16 cellular contexts compared by ENCODE assay signal in the genomic region with DNA sequence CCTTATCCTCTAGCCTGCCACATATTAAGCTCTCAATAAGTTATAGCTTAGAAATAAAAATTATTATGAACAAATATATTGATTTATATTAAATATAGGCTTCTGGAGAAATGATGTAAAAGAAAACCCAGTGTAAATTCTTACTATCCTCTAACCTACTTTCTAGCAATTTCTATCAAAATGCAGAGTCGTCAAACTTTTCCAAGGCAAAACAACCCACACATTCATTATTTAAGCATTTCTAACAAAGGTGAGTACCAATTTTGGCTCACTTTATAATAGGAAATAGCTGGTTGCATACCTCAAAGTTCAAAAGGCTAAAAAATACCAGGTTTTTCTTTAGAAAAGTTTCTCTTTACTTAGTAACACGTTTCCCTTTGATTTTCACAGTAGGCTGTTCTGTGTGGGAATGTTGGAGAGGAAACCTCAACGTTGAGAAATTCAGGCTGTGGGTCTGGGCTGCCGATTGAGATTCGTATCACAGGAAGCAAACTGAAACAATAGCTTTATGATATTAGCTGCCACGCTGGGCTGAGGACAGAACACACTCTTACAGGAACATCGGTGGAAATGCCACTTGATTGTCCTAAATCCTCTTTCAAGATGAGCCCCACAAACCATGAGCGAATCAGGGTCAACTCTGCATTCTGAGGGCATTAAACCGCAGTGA. TPM values are rescaled to one million over a fixed set of nuclear protein-coding genes. Genes with fewer than 3 reads are reported as not detected.
DNase-seq lines count a peak whose midpoint lies in the region; ATAC-seq and TF ChIP-seq lines count a peak whose summit lies in the region.
"Had no signal": no experiment of that assay in that cellular context is flagged by ENCODE, and none has a peak within 500 bp of the region (broad histone marks: within the 10 kb centered on the region; RNA-seq: fewer than 3 reads in every experiment).

No MANE protein-coding gene starts in this region.

- peaks cover 60% of the 10 kb centered on the region for H3K36me3 ChIP-seq in left ventricle myocardium inferior
- peaks cover 43% of the 10 kb centered on the region for H3K36me3 ChIP-seq in PC-9 (ENCODE audit: low read depth)

- H3K9me3 ChIP-seq in left ventricle myocardium inferior (replicated peaks) (no peaks in the 10 kb centered on the region), PC-9 (ENCODE audit: insufficient read depth, low read depth) (no peaks in the 10 kb centered on the region)

- peak overlapping the region; percentile 80 for H3K4me3 Mint-ChIP-seq in activated T-helper 1 cell treated with anti-CD3 and anti-CD28 coated beads, Interleukin-12 subunit alpha, Interleukin-12 subunit beta, Interleukin-2, Interleukin-4 antibody, amounts not matched to agents 30 ng/mL and 10 ng/mL and 1 ng/mL, durations not matched to agents 14 hours and 24 hours and 36 hours
- H3K4me3 Mint-ChIP-seq: memory B cell had no signal

- H3K27me3 ChIP-seq in left ventricle myocardium inferior (ENCODE audit: low read depth): no peaks in the 10 kb centered on the region
- no peaks in the 10 kb centered on the region for H3K27me3 ChIP-seq in PC-9 (ENCODE audit: insufficient read depth, low read depth)

- H3K79me2 ChIP-seq in PC-9 (ENCODE audit: low read depth): peaks cover 27% of the 10 kb centered on the region

- no TSS peak for BruUV-seq in PC-9 (replicated peaks; lab: Mats Ljungman, UMichigan)

- H3K27ac Mint-ChIP-seq in activated T-helper 1 cell treated with anti-CD3 and anti-CD28 coated beads, Interleukin-12 subunit alpha, Interleukin-12 subunit beta, Interleukin-2, Interleukin-4 antibody, amounts not matched to agents 30 ng/mL and 10 ng/mL and 1 ng/mL, durations not matched to agents 14 hours and 24 hours and 36 hours: peak overlapping the region; percentile 95
- H3K27ac Mint-ChIP-seq: memory B cell had no signal

- no peak for TF ChIP-seq CTCF in left ventricle myocardium inferior (IDR thresholded peaks at IDR 0.05; ENCODE audit: borderline replicate concordance)
- TF ChIP-seq CTCF in PC-9 (conservative IDR thresholded peaks at IDR 0.05): no peak

- H3K4me2 ChIP-seq in PC-9: no peak overlapping the region

- peaks cover 82% of the 10 kb centered on the region for H3K4me1 Mint-ChIP-seq in activated T-helper 1 cell treated with anti-CD3 and anti-CD28 coated beads, Interleukin-12 subunit alpha, Interleukin-12 subunit beta, Interleukin-2, Interleukin-4 antibody, amounts not matched to agents 30 ng/mL and 10 ng/mL and 1 ng/mL, durations not matched to agents 14 hours and 24 hours and 36 hours (ENCODE audit: low read depth)

- POLR2A ChIA-PET in PC-9 (lab: Charles Lee; ENCODE audit: unreplicated experiment): interaction anchor here (0.7 kb wide), 1 partner anchor 265 kb away, joined by 3 read pairs; no protein-coding TSS in a partner anchor

- no peaks in the 10 kb centered on the region for H3K9me2 ChIP-seq in PC-9 (ENCODE audit: insufficient read depth)

- peaks cover 42% of the 10 kb centered on the region for H4K20me1 ChIP-seq in PC-9 (ENCODE audit: insufficient read depth)

- H2AFZ ChIP-seq in PC-9: no peak overlapping the region

- H3K4me3 ChIP-seq in left ventricle myocardium inferior (peak overlapping the region; percentile 29), PC-9 (no peak overlapping the region)

- ATAC-seq in left cardiac atrium: no peak
- no peak for ATAC-seq in HG02623 (IDR thresholded peaks at IDR 0.05; ENCODE audit: unreplicated experiment)
- no peak for ATAC-seq in HG02610 (IDR thresholded peaks at IDR 0.05; ENCODE audit: unreplicated experiment)

- DNase-seq in left ventricle myocardium inferior (no peak), left cardiac atrium (no peak), iris pigment epithelial cell (ENCODE audit: low read depth) (peak; percentile 53), activated gamma-delta T cell treated with Interleukin-2 at 50 U/mL for 16 hours (no peak), PC-9 (no peak)
- no peak for DNase-seq in activated T-helper 1 cell treated with anti-CD3 and anti-CD28 coated beads, Interleukin-12 subunit alpha, Interleukin-12 subunit beta, Interleukin-2, Interleukin-4 antibody, amounts not matched to agents 30 ng/mL and 10 ng/mL and 1 ng/mL, durations not matched to agents 14 hours and 24 hours and 36 hours (ENCODE audit: low spot score)
- DNase-seq: activated CD4-positive, alpha-beta T cell treated with anti-CD3 and anti-CD28 coated beads, Interleukin-2, amount 50 U/mL, for 4 hours; AML-193; amniotic stem cell; effector memory CD4-positive, alpha-beta T cell; NCI-H1930; occipital lobe; SW 1271 had no signal

- CTCF ChIA-PET in PC-9 (lab: Charles Lee): no interaction called here

- no peaks in the 10 kb centered on the region for H3K27me3 Mint-ChIP-seq in activated T-helper 1 cell treated with anti-CD3 and anti-CD28 coated beads, Interleukin-12 subunit alpha, Interleukin-12 subunit beta, Interleukin-2, Interleukin-4 antibody, amounts not matched to agents 30 ng/mL and 10 ng/mL and 1 ng/mL, durations not matched to agents 14 hours and 24 hours and 36 hours (ENCODE audit: insufficient read depth)

- peaks cover 9% of the 10 kb centered on the region for H3K36me3 Mint-ChIP-seq in activated T-helper 1 cell treated with anti-CD3 and anti-CD28 coated beads, Interleukin-12 subunit alpha, Interleukin-12 subunit beta, Interleukin-2, Interleukin-4 antibody, amounts not matched to agents 30 ng/mL and 10 ng/mL and 1 ng/mL, durations not matched to agents 14 hours and 24 hours and 36 hours (ENCODE audit: low read depth)
- H3K36me3 Mint-ChIP-seq: memory B cell had no signal

- peak overlapping the region; percentile 87 for H3K27ac ChIP-seq in left ventricle myocardium inferior (replicated peaks)
- H3K27ac ChIP-seq in PC-9: no peak overlapping the region

- intact Hi-C loops in left ventricle myocardium inferior (cut with micrococcal nuclease) (loop anchor here (5.0 kb wide), 1 partner anchor 48 kb away; no protein-coding TSS in a partner anchor), left cardiac atrium (cut with DNase I) (loop anchor here in 1 of 2 donors (5.0 kb wide), 1 partner anchor 48 kb away; no protein-coding TSS in a partner anchor), PC-9 (cut with micrococcal nuclease; ENCODE audit: unreplicated experiment) (no loop called here)
- intact Hi-C loops in activated T-helper 1 cell treated with anti-CD3 and anti-CD28 coated beads, Interleukin-12 subunit alpha, Interleukin-12 subunit beta, Interleukin-2, Interleukin-4 antibody, amounts not matched to agents 30 ng/mL and 10 ng/mL and 1 ng/mL, durations not matched to agents 14 hours and 24 hours and 36 hours (cut with micrococcal nuclease): loop anchor here (1.0 to 5.0 kb wide), 4 partner anchors 13 to 352 kb away; a partner anchor contains a TSS

- peaks cover 19% of the 10 kb centered on the region; the same call in 1 of the 2 replicates for H3F3A ChIP-seq in PC-9 (ENCODE audit: insufficient read depth, low read depth)

- H3K4me1 ChIP-seq in left ventricle myocardium inferior: peaks cover 100% of the 10 kb centered on the region
- H3K4me1 ChIP-seq in PC-9 (replicated peaks; ENCODE audit: insufficient read depth): no peaks in the 10 kb centered on the region

- H3K9me3 Mint-ChIP-seq in activated T-helper 1 cell treated with anti-CD3 and anti-CD28 coated beads, Interleukin-12 subunit alpha, Interleukin-12 subunit beta, Interleukin-2, Interleukin-4 antibody, amounts not matched to agents 30 ng/mL and 10 ng/mL and 1 ng/mL, durations not matched to agents 14 hours and 24 hours and 36 hours: no peaks in the 10 kb centered on the region
- H3K9me3 Mint-ChIP-seq: memory B cell had no signal

RNA-seq across cellular contexts. Expression of a gene that starts 53.0 kb away (rescaled TPM):
- 205 TPM for total RNA-seq in left ventricle myocardium inferior
- total RNA-seq in left cardiac atrium: 100 to 1,000 TPM; 262 to 377 TPM
- total RNA-seq in activated T-helper 1 cell treated with anti-CD3 and anti-CD28 coated beads, Interleukin-12 subunit alpha, Interleukin-12 subunit beta, Interleukin-2, Interleukin-4 antibody, amounts not matched to agents 30 ng/mL and 10 ng/mL and 1 ng/mL, durations not matched to agents 14 hours and 24 hours and 36 hours: 13.7 and 22.9 TPM in 2 replicates
- total RNA-seq in PC-9 (2021): 127 and 163 TPM in 2 replicates
